Comparison of ENCODE assay signal across 1 cellular context in the genomic region with DNA sequence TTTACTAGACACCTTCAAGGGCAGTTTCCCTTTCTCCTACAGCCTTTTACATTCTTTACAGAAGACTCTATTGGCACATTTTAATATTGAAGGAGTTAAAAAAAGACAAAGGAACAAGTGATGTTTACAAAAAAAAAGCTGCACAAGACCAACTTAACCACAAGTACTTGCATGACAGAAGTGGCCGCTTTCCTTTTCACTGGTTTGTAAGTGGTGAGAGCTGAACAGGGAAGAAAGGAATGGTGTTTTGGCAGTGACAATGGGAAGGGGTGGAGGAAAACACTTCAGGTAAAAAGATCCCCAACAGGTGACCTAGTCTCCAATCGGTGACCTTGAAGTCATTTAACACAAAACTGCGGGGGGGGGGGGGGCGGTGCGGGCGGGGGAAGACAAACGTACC.
TF ChIP-seq lines count a peak whose summit lies in the region.

No MANE protein-coding gene starts in this region.

TF ChIP-seq in H1, 55 proteins besides CTCF, POLR2A, EP300 and RAD21:
- TF ChIP-seq, protein P1, sequence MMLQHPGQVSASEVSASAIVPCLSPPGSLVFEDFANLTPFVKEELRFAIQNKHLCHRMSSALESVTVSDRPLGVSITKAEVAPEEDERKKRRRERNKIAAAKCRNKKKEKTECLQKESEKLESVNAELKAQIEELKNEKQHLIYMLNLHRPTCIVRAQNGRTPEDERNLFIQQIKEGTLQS (IDR thresholded peaks at IDR 0.05; ENCODE audit: insufficient read depth, low read depth, low read length) = no peak
- no peak for TF ChIP-seq RBBP5 (IDR thresholded peaks at IDR 0.05; ENCODE audit: borderline replicate concordance, low read depth, low read length)
TF ChIP-seq in H1: peak in this region for 0.
